Comparison of ENCODE assay signal across 25 cellular contexts in the genomic region with DNA sequence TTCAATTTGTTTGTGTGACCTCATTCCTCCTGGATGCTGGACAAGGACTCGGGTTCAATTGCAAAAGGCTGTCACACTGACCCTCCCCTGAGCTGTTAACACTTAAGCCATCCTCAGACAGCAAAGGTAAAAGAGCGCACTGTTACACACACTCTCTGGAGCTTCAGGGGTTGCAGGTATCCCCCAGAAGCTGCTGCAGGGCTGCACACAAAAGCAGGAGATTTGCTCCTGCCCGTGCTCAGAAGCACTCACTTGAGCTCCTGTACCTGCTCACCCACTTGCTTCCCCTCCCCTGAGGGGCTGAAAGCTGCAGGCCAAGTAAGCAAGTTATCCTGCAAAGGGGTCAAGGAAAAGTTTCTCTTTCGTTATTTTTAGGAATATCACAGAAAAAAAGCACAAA.
"Had no signal": no experiment of that assay in that cellular context is flagged by ENCODE, and none has a peak within 500 bp of the region (broad histone marks: within the 10 kb centered on the region; RNA-seq: fewer than 3 reads in every experiment).

No MANE protein-coding gene starts in this region.

- H3K27me3 ChIP-seq: ascending aorta, body of pancreas, Peyer's patch, SJSA1 had no signal

- DNase-seq: activated B cell treated with CpG ODN at 0.5 μM for 24 hours; activated CD4-positive, alpha-beta T cell treated with anti-CD3 and anti-CD28 coated beads for 1 hour; activated CD4-positive, alpha-beta T cell treated with anti-CD3 and anti-CD28 coated beads, Interleukin-2, amount 10 ng/mL, durations not matched to agents 24 days and 14 days; activated CD4-positive, alpha-beta T cell treated with anti-CD3 and anti-CD28 coated beads, Interleukin-2, amount 50 U/mL, for 48 hours; activated CD8-positive, alpha-beta memory T cell treated with anti-CD3 and anti-CD28 coated beads, Interleukin-2, amount 10 ng/mL, durations not matched to agents 7 days and 5 days; activated effector memory CD4-positive, alpha-beta T cell treated with Interleukin-2 at 50 U/mL for 16 hours; activated naive CD4-positive, alpha-beta T cell; activated naive CD8-positive, alpha-beta T cell treated with anti-CD3 and anti-CD28 coated beads, Interleukin-2, amount 50 U/mL, for 24 hours; activated T-cell treated with anti-CD3 and anti-CD28 coated beads, Interleukin-2, amount 50 U/mL, for 24 hours; amniotic stem cell; body of pancreas; NCI-H1092 treated with DMSO at 0.1 percent for 48 hours; NCI-H1417 treated with DMSO at 0.1 percent for 48 hours; NCI-H1694; NCI-H2029; NCI-H446; NCI-H524; Peyer's patch; SHP77; SW 1271 had no signal

- H3K4me1 ChIP-seq: ascending aorta, body of pancreas, Peyer's patch, SJSA1 had no signal

- H3K27ac ChIP-seq: ascending aorta, body of pancreas, KMS-11, Peyer's patch, SJSA1 had no signal

- H3K4me3 ChIP-seq: ascending aorta, body of pancreas, Peyer's patch, SJSA1 had no signal

- H3K9me3 ChIP-seq: ascending aorta, body of pancreas, Peyer's patch, SJSA1 had no signal

- H3K4me2 ChIP-seq: KMS-11 had no signal

- H3K36me3 ChIP-seq: ascending aorta, Peyer's patch, SJSA1 had no signal

- ATAC-seq: activated CD8-positive, alpha-beta memory T cell treated with anti-CD3 and anti-CD28 coated beads, Interleukin-2, amount 10 ng/mL, durations not matched to agents 7 days and 5 days; activated naive CD4-positive, alpha-beta T cell treated with anti-CD3 and anti-CD28 coated beads, Interleukin-2, amount 50 U/mL, for 72 hours; activated naive CD8-positive, alpha-beta T cell treated with anti-CD3 and anti-CD28 coated beads, Interleukin-2, amount 50 U/mL, for 24 hours; body of pancreas; SK-N-SH treated with all-trans-retinoic acid at 6 μM for 48 hours had no signal

- H3K9ac ChIP-seq: KMS-11 had no signal
